Comparison of ENCODE assay signal across 8 cellular contexts in genomic region chr6:142819603-142820335, GRCh38.
DNase-seq lines count a peak whose midpoint lies in the region; ATAC-seq and TF ChIP-seq lines count a peak whose summit lies in the region.

No MANE protein-coding gene starts in this region.

- peaks cover 59% of the 10 kb centered on the region for H3K4me1 Mint-ChIP-seq in central memory CD8-positive, alpha-beta T cell

- peak overlapping the region; percentile 66 for H3K4me2 ChIP-seq in SU-DHL-6 (ENCODE audit: low read depth, low read length, poor library complexity, severe bottlenecking)

- H3K27ac ChIP-seq in SU-DHL-6 (ENCODE audit: low read depth, low read length): 0 out of 2 replicates have a peak overlapping the region, but pooled peaks have one; percentile 3
- H3K27ac ChIP-seq in muscle layer of colon (ENCODE audit: low read depth, low read length): no peak overlapping the region
- peak overlapping the region; percentile 59 to 69 for H3K27ac ChIP-seq in uterus

- H3K4me1 ChIP-seq in muscle layer of colon (ENCODE audit: insufficient read depth, low read length) (peaks cover 22% of the 10 kb centered on the region), uterus (peaks cover 0 to 8% of the 10 kb centered on the region in 2 donors)

- H3K9me2 ChIP-seq in SU-DHL-6 (replicated peaks; ENCODE audit: insufficient read depth, low read length): no peaks in the 10 kb centered on the region

- H3K4me3 ChIP-seq in SU-DHL-6 (ENCODE audit: insufficient read depth, low read length, poor library complexity, severe bottlenecking) (peak overlapping the region; percentile 29), muscle layer of colon (ENCODE audit: low read depth in 1 of 2, low read length in 2 of 2) (peak overlapping the region in 1 of 2 donors; percentile 72), uterus (peak overlapping the region; percentile 18 to 33)

- H3K27me3 ChIP-seq in SU-DHL-6 (ENCODE audit: low read length) (no peaks in the 10 kb centered on the region), muscle layer of colon (ENCODE audit: control insufficient read depth in 1 of 2, insufficient read depth in 2 of 2, low read length in 2 of 2) (no peaks in the 10 kb centered on the region), uterus (no peaks in the 10 kb centered on the region)

- peak; percentile 70 for ATAC-seq in GM18909 (IDR thresholded peaks at IDR 0.05; ENCODE audit: poor library complexity, unreplicated experiment)
- ATAC-seq in HG03159 (IDR thresholded peaks at IDR 0.05; ENCODE audit: unreplicated experiment): peak; percentile 53
- peak; percentile 77 for ATAC-seq in central memory CD8-positive, alpha-beta T cell (replicated peaks; ENCODE audit: extremely low read depth, poor library complexity, severe bottlenecking)

- peak overlapping the region; percentile 83 for H3K4me3 Mint-ChIP-seq in central memory CD8-positive, alpha-beta T cell

- H3K9ac ChIP-seq in SU-DHL-6 (ENCODE audit: low read length): no peak overlapping the region
- H3K9ac ChIP-seq in muscle layer of colon (ENCODE audit: low read length): peak overlapping the region; percentile 28

- no peaks in the 10 kb centered on the region for H3K27me3 Mint-ChIP-seq in central memory CD8-positive, alpha-beta T cell

- H3K79me2 ChIP-seq in SU-DHL-6 (ENCODE audit: insufficient read depth, low read length): no peaks in the 10 kb centered on the region

- no peak for TF ChIP-seq POLR2A in uterus (IDR thresholded peaks at IDR 0.05)

- H3K36me3 ChIP-seq in SU-DHL-6 (ENCODE audit: low read length) (no peaks in the 10 kb centered on the region), muscle layer of colon (ENCODE audit: insufficient read depth, low read length) (no peaks in the 10 kb centered on the region), uterus (no peaks in the 10 kb centered on the region)

- H3K9me3 ChIP-seq in SU-DHL-6 (ENCODE audit: insufficient read depth, low read length): no peaks in the 10 kb centered on the region
- no peaks in the 10 kb centered on the region for H3K9me3 ChIP-seq in muscle layer of colon (ENCODE audit: low read length)
- no peaks in the 10 kb centered on the region for H3K9me3 ChIP-seq in uterus

- no peaks in the 10 kb centered on the region for H3K9me3 Mint-ChIP-seq in central memory CD8-positive, alpha-beta T cell

- TF ChIP-seq CTCF in SU-DHL-6 (IDR thresholded peaks at IDR 0.05; ENCODE audit: insufficient read depth, low read length, poor library complexity, severe bottlenecking): no peak
- no peak for TF ChIP-seq CTCF in uterus (IDR thresholded peaks at IDR 0.05)

- peaks cover 17% of the 10 kb centered on the region for H3K36me3 Mint-ChIP-seq in central memory CD8-positive, alpha-beta T cell (ENCODE audit: insufficient read depth)

- no peaks in the 10 kb centered on the region for H4K20me1 ChIP-seq in SU-DHL-6 (ENCODE audit: low read depth, low read length)

- DNase-seq in AML-193 (lab: John Stamatoyannopoulos, UW) (peak; percentile 27 to 37), uterus (no peak), AG08396 (ENCODE audit: low spot score) (no peak)
- no peak for DNase-seq in central memory CD8-positive, alpha-beta T cell (ENCODE audit: low spot score in 2 of 2)

- intact Hi-C loops in uterus (cut with DNase I; ENCODE audit: low total_unique reads): no loop called here

- H3K27ac Mint-ChIP-seq in central memory CD8-positive, alpha-beta T cell (ENCODE audit: low read depth): peak overlapping the region; percentile 98

- no peak overlapping the region for H2AFZ ChIP-seq in SU-DHL-6 (ENCODE audit: low read depth, low read length, severe bottlenecking)

- no peaks in the 10 kb centered on the region for H3F3A ChIP-seq in SU-DHL-6 (ENCODE audit: insufficient read depth)

Comparison
In these comparisons a context has a peak if more than half of its experiments do, and no peak if none do; other contexts are left out.
1. DNase-seq: peak in AML-193 (2 of 2); none in central memory CD8-positive, alpha-beta T cell (0 of 2), uterus (0 of 2) and AG08396 (single experiment).
2. Peak in every context shown above with its lines, with median percentiles within 50 percentile points of each other: ATAC-seq.